ENCODE assay signal across 16 cellular contexts in genomic region chr22:27317156-27317555, GRCh38.
DNase-seq lines count a peak whose midpoint lies in the region; ATAC-seq and TF ChIP-seq lines count a peak whose summit lies in the region.
"Had no signal": no experiment of that assay in that cellular context is flagged by ENCODE, and none has a peak within 500 bp of the region (broad histone marks: within the 10 kb centered on the region; RNA-seq: fewer than 3 reads in every experiment).

No MANE protein-coding gene starts in this region.

- H3K4me2 ChIP-seq in HCT116 (ENCODE audit: low read length) (no peak overlapping the region), GM23248 (ENCODE audit: unreplicated experiment) (no peak overlapping the region)

- DNase-seq in ACHN, result peak; percentile 67
- DNase-seq in HCT116 (ENCODE audit: low read depth, low spot score), result no peak
- peak; percentile 33 for DNase-seq in WERI-Rb-1
- no peak for DNase-seq in kidney epithelial cell (ENCODE audit: low read depth)
- no peak for DNase-seq in NCI-H1930 (lab: John Stamatoyannopoulos, UW)
- no peak for DNase-seq in GM23248
- DNase-seq in stimulated activated naive CD4-positive, alpha-beta T cell treated with Interleukin-2 at 50 U/mL for 16 hours (lab: John Stamatoyannopoulos, UW), result no peak
- no peak for DNase-seq in NCI-H187 (lab: John Stamatoyannopoulos, UW)
- DNase-seq: activated CD8-positive, alpha-beta memory T cell treated with anti-CD3 and anti-CD28 coated beads, Interleukin-2, amount 10 ng/mL, durations not matched to agents 7 days and 5 days; activated naive CD4-positive, alpha-beta T cell treated with anti-CD3 and anti-CD28 coated beads, Interleukin-2, amount 10 ng/mL, durations not matched to agents 7 days and 5 days; C1 segment of cervical spinal cord; GF-D8; NCI-H446 treated with DMSO at 0.1 percent for 48 hours; posterior cingulate gyrus; stimulated activated CD4-positive, alpha-beta T cell treated with anti-CD3 and anti-CD28 coated beads, Interleukin-2, amount 100 ng/mL, for 24 hours had no signal

- no peaks in the 10 kb centered on the region for H3K9me2 ChIP-seq in HCT116 (ENCODE audit: insufficient read depth)
- H3K9me2 ChIP-seq in GM23248 (ENCODE audit: insufficient read depth), result no peaks in the 10 kb centered on the region

- peaks cover 52% of the 10 kb centered on the region for H3K27me3 ChIP-seq in HCT116 (ENCODE audit: insufficient read depth, low read length)
- H3K27me3 ChIP-seq in WERI-Rb-1 (ENCODE audit: insufficient read depth, low read depth, severe bottlenecking), result no peaks in the 10 kb centered on the region
- H3K27me3 ChIP-seq in kidney epithelial cell (ENCODE audit: control insufficient read depth, insufficient read depth, low read length), result peaks cover 3% of the 10 kb centered on the region
- H3K27me3 ChIP-seq in GM23248 (replicated peaks; ENCODE audit: insufficient read depth), result peaks cover 4% of the 10 kb centered on the region; the same call in 1 of the 2 replicates
- H3K27me3 ChIP-seq: vagina had no signal

- H3F3A ChIP-seq in GM23248 (ENCODE audit: insufficient read depth), result no peaks in the 10 kb centered on the region

- H3K79me2 ChIP-seq in HCT116 (ENCODE audit: insufficient read depth, low read length), result no peaks in the 10 kb centered on the region
- no peaks in the 10 kb centered on the region for H3K79me2 ChIP-seq in GM23248 (ENCODE audit: insufficient read depth)

- ATAC-seq in HCT116, result peak; percentile 66
- ATAC-seq: activated CD8-positive, alpha-beta memory T cell treated with anti-CD3 and anti-CD28 coated beads, Interleukin-2, amount 10 ng/mL, durations not matched to agents 7 days and 5 days had no signal

- H3K36me3 ChIP-seq in HCT116 (ENCODE audit: control insufficient read depth in 1 of 2, insufficient read depth in 2 of 2, low read length in 2 of 2) (no peaks in the 10 kb centered on the region), WERI-Rb-1 (no peaks in the 10 kb centered on the region), kidney epithelial cell (ENCODE audit: control insufficient read depth, insufficient read depth, low read length) (no peaks in the 10 kb centered on the region), GM23248 (ENCODE audit: low read depth) (no peaks in the 10 kb centered on the region)
- H3K36me3 ChIP-seq: vagina had no signal

- RAD21 ChIA-PET in HCT116 (lab: Charles Lee; ENCODE audit: low non-redundant PET in 1 of 2, low total read pairs in 2 of 2, uncharacterized antibody in 2 of 2, unreplicated experiment in 2 of 2), result no interaction called here

- POLR2A ChIA-PET in HCT116 (lab: Charles Lee), result no interaction called here

- H3K4me3 ChIP-seq in HCT116 (replicated peaks in 1 of 2; ENCODE audit: low read depth in 1 of 2, low read length in 2 of 2), result no peak overlapping the region
- H3K4me3 ChIP-seq in WERI-Rb-1 (ENCODE audit: low read depth, low read length), result no peak overlapping the region
- no peak overlapping the region for H3K4me3 ChIP-seq in kidney epithelial cell (ENCODE audit: low read depth, low read length)
- no peak overlapping the region for H3K4me3 ChIP-seq in GM23248
- H3K4me3 ChIP-seq: vagina had no signal

- TF ChIP-seq CTCF in HCT116 (IDR thresholded peaks at IDR 0.05 in 2 of 3, conservative IDR thresholded peaks at IDR 0.05 in 1 of 3; ENCODE audit: borderline replicate concordance in 1 of 3, insufficient read depth in 1 of 3, low read depth in 2 of 3, low read length in 2 of 3) (peak in 2 of 3 experiments; percentile 31 to 33; a peak in 4 of 6 replicates), WERI-Rb-1 (IDR thresholded peaks at IDR 0.05; ENCODE audit: low read depth, low read length) (peak; percentile 74), kidney epithelial cell (IDR thresholded peaks at IDR 0.05; ENCODE audit: insufficient read depth, low read length, poor library complexity, severe bottlenecking) (peak; percentile 35)

- H3K4me1 ChIP-seq in HCT116 (ENCODE audit: control insufficient read depth in 1 of 2, insufficient read depth in 2 of 2, low read length in 2 of 2), result no peaks in the 10 kb centered on the region
- H3K4me1 ChIP-seq in GM23248 (ENCODE audit: insufficient read depth), result peaks cover 3% of the 10 kb centered on the region; the same call in 1 of the 2 replicates
- H3K4me1 ChIP-seq: vagina had no signal

- peak; percentile 42 for TF ChIP-seq RAD21 in HCT116 (IDR thresholded peaks at IDR 0.05; ENCODE audit: low read depth)

- H4K20me1 ChIP-seq in HCT116 (ENCODE audit: insufficient read depth) (no peaks in the 10 kb centered on the region), GM23248 (ENCODE audit: insufficient read depth) (no peaks in the 10 kb centered on the region)

- no peak for TF ChIP-seq POLR2A in HCT116 (IDR thresholded peaks at IDR 0.05; ENCODE audit: borderline replicate concordance, extremely low read depth, insufficient read depth, insufficient read length)

- H3K9me3 ChIP-seq in HCT116 (ENCODE audit: control insufficient read depth in 1 of 2, insufficient read depth in 1 of 2, low read depth in 1 of 2, low read length in 2 of 2), result no peaks in the 10 kb centered on the region
- H3K9me3 ChIP-seq in WERI-Rb-1 (ENCODE audit: severe bottlenecking), result no peaks in the 10 kb centered on the region
- no peaks in the 10 kb centered on the region for H3K9me3 ChIP-seq in GM23248 (ENCODE audit: low read depth)
- H3K9me3 ChIP-seq: vagina had no signal

- H2AFZ ChIP-seq in HCT116 (ENCODE audit: low read depth, low read length, poor library complexity, severe bottlenecking) (no peak overlapping the region), GM23248 (no peak overlapping the region)

- H3K27ac ChIP-seq in HCT116 (ENCODE audit: low read depth, low read length), result no peak overlapping the region
- H3K27ac ChIP-seq in WERI-Rb-1, result no peak overlapping the region
- no peak overlapping the region for H3K27ac ChIP-seq in GM23248
- H3K27ac ChIP-seq: vagina had no signal

- in situ Hi-C loops in ACHN (cut with HindIII; ENCODE audit: low pct_ligation_motif_present, low pct_unique_long_range_greater_than_20kb, low sequenced_read_pairs), result no loop called here
- in situ Hi-C loops in GM23248 (cut with MboI), result no loop called here

- 73 to 78% methylated on average over 5 of the region's 5 CpGs for WGBS in GM23248 (ENCODE audit: low coverage in 1 of 2, low lambda C conversion rate in 2 of 2, missing lambda C conversion rate in 2 of 2), 2 experiments

- no TSS peak for BruUV-seq in HCT116 (replicated peaks; lab: Mats Ljungman, UMichigan)

- intact Hi-C loops in HCT116 (cut with micrococcal nuclease), result no loop called here

- no peak overlapping the region for H3K9ac ChIP-seq in HCT116 (ENCODE audit: low read length)
- no peak overlapping the region for H3K9ac ChIP-seq in GM23248

- CTCF ChIA-PET in HCT116 (lab: Charles Lee), result no interaction called here

TF ChIP-seq in HCT116, 20 proteins besides CTCF, POLR2A, EP300 and RAD21 (continues in another document):
- no peak for TF ChIP-seq TCF7L2 (IDR thresholded peaks at IDR 0.05; ENCODE audit: borderline replicate concordance, extremely low read depth, insufficient read depth, insufficient read length)
- no peak for TF ChIP-seq SP1 (IDR thresholded peaks at IDR 0.05; ENCODE audit: low read depth)
- TF ChIP-seq REST (IDR thresholded peaks at IDR 0.05; ENCODE audit: low read depth), result no peak
- no peak for TF ChIP-seq SRF (IDR thresholded peaks at IDR 0.05; ENCODE audit: low read depth)
- no peak for TF ChIP-seq ZBTB33 (IDR thresholded peaks at IDR 0.05; ENCODE audit: extremely low read depth, insufficient replicate concordance, low read length)
- no peak for TF ChIP-seq ELF1 (IDR thresholded peaks at IDR 0.05; ENCODE audit: borderline replicate concordance, low read depth)
- TF ChIP-seq POLR2AphosphoS5 (IDR thresholded peaks at IDR 0.05; ENCODE audit: low read depth, low read length), result no peak
- TF ChIP-seq ATF3 (IDR thresholded peaks at IDR 0.05), result no peak

Comparison
In these comparisons a context has a peak if more than half of its experiments do, and no peak if none do; other contexts are left out.
1. DNase-seq: peak in ACHN (single experiment) and WERI-Rb-1 (single experiment); none in HCT116 (single experiment), kidney epithelial cell (single experiment), NCI-H1930 (0 of 2), GM23248 (single experiment), stimulated activated naive CD4-positive, alpha-beta T cell treated with Interleukin-2 at 50 U/mL for 16 hours (single experiment) and NCI-H187 (0 of 2).
2. Peak in every context shown above with its lines, with median percentiles within 50 percentile points of each other: CTCF ChIP-seq.